Comparison of ENCODE assay signal across 9 cellular contexts in genomic region chrX:30865020-30865419, GRCh38. TPM values are rescaled to one million over a fixed set of nuclear protein-coding genes. Genes with fewer than 3 reads are reported as not detected.
A peak's percentile ranks its signal among the peaks of the same experiment; 100 is the strongest.
DNase-seq lines count a peak whose midpoint lies in the region; ATAC-seq and TF ChIP-seq lines count a peak whose summit lies in the region.
"Had no signal": no experiment of that assay in that cellular context is flagged by ENCODE, and none has a peak within 500 bp of the region (broad histone marks: within the 10 kb centered on the region; RNA-seq: fewer than 3 reads in every experiment).

No MANE protein-coding gene starts in this region.

- H3K27ac ChIP-seq in GM23338 (ENCODE audit: low read depth): no peak overlapping the region
- peak overlapping the region; percentile 24 for H3K27ac ChIP-seq in lower lobe of right lung

- no peaks in the 10 kb centered on the region for H3K9me2 ChIP-seq in GM23338 (ENCODE audit: insufficient read depth)

- H3K4me3 Mint-ChIP-seq in GM23338 (no peak overlapping the region), activated B cell treated with CpG ODN at 0.5 μM for 24 hours (no peak overlapping the region)

- H3K9me3 ChIP-seq in lower lobe of right lung: no peaks in the 10 kb centered on the region

- H3K9me3 Mint-ChIP-seq in GM23338: no peaks in the 10 kb centered on the region
- no peaks in the 10 kb centered on the region for H3K9me3 Mint-ChIP-seq in activated B cell treated with CpG ODN at 0.5 μM for 24 hours

- H3K79me2 ChIP-seq in GM23338 (replicated peaks; ENCODE audit: insufficient read depth): no peaks in the 10 kb centered on the region

- H3K4me2 ChIP-seq in GM23338: no peak overlapping the region

- no peaks in the 10 kb centered on the region for H3K4me1 ChIP-seq in GM23338 (ENCODE audit: insufficient read depth)
- no peaks in the 10 kb centered on the region for H3K4me1 ChIP-seq in lower lobe of right lung

- DNase-seq in ELF-1 (ENCODE audit: low read depth, low spot score): peak; percentile 42
- DNase-seq in GM23338 (ENCODE audit: low spot score): peak; percentile 72
- DNase-seq in activated B cell treated with CpG ODN at 0.5 μM for 24 hours: no peak
- no peak for DNase-seq in lower lobe of right lung
- DNase-seq in GF-D8 (lab: John Stamatoyannopoulos, UW): no peak
- DNase-seq in NCI-H774 (lab: John Stamatoyannopoulos, UW): no peak
- DNase-seq in SKM-1 (lab: John Stamatoyannopoulos, UW; ENCODE audit: unreplicated experiment): no peak
- DNase-seq in posterior vena cava (ENCODE audit: low spot score): no peak
- DNase-seq: NCI-H187 had no signal

- H3K36me3 Mint-ChIP-seq in GM23338 (ENCODE audit: low read depth): peaks cover 3% of the 10 kb centered on the region; the same call in 2 of the 3 replicates
- peaks cover 20% of the 10 kb centered on the region for H3K36me3 Mint-ChIP-seq in activated B cell treated with CpG ODN at 0.5 μM for 24 hours (ENCODE audit: low read depth)

- H3K4me3 ChIP-seq in GM23338 (no peak overlapping the region), lower lobe of right lung (no peak overlapping the region)

- H3F3A ChIP-seq in GM23338 (replicated peaks; ENCODE audit: low read depth): no peaks in the 10 kb centered on the region

- CTCF ChIA-PET in activated B cell treated with CpG ODN at 0.5 μM for 24 hours (lab: Charles Lee): interaction anchor here (1.2 to 3.3 kb wide), 2 partner anchors 128 to 130 kb away, joined by 4 to 11 read pairs; no protein-coding TSS in a partner anchor

- no peaks in the 10 kb centered on the region for H3K27me3 ChIP-seq in GM23338 (ENCODE audit: insufficient read depth)
- H3K27me3 ChIP-seq in lower lobe of right lung (ENCODE audit: low read depth): no peaks in the 10 kb centered on the region

- H3K27ac Mint-ChIP-seq in GM23338 (peak overlapping the region; percentile 88; the same call in 1 of the 2 replicates), activated B cell treated with CpG ODN at 0.5 μM for 24 hours (peak overlapping the region; percentile 63)

- peak; percentile 83 for ATAC-seq in GM23338
- no peak for ATAC-seq in activated B cell treated with CpG ODN at 0.5 μM for 24 hours (ENCODE audit: low read depth)
- ATAC-seq in lower lobe of right lung: peak; percentile 73 to 86

- TF ChIP-seq CTCF in GM23338 (conservative IDR thresholded peaks at IDR 0.05; ENCODE audit: low read depth in 2 of 2): peak; percentile 54
- TF ChIP-seq CTCF in activated B cell treated with CpG ODN at 0.5 μM for 24 hours (IDR thresholded peaks at IDR 0.05): no peak
- peak; percentile 12 for TF ChIP-seq CTCF in lower lobe of right lung (IDR thresholded peaks at IDR 0.05)

- H3K4me1 Mint-ChIP-seq in GM23338: peaks cover 3% of the 10 kb centered on the region; the same call in 1 of the 3 replicates
- peaks cover 18% of the 10 kb centered on the region for H3K4me1 Mint-ChIP-seq in activated B cell treated with CpG ODN at 0.5 μM for 24 hours

- intact Hi-C loops in activated B cell treated with CpG ODN at 0.5 μM for 24 hours (cut with micrococcal nuclease): loop anchor here (1.0 kb wide), 1 partner anchor 129 kb away; no protein-coding TSS in a partner anchor
- intact Hi-C loops in lower lobe of right lung (cut with DNase I): no loop called here
- intact Hi-C loops in posterior vena cava (cut with DNase I): no loop called here

- H3K27me3 Mint-ChIP-seq in GM23338 (ENCODE audit: insufficient read depth, low read depth, poor library complexity) (no peaks in the 10 kb centered on the region), activated B cell treated with CpG ODN at 0.5 μM for 24 hours (no peaks in the 10 kb centered on the region)

- no peak overlapping the region for H2AFZ ChIP-seq in GM23338

- no peaks in the 10 kb centered on the region for H3K36me3 ChIP-seq in GM23338 (ENCODE audit: insufficient read depth)
- H3K36me3 ChIP-seq in lower lobe of right lung: peaks cover 8% of the 10 kb centered on the region

- no peaks in the 10 kb centered on the region for H4K20me1 ChIP-seq in GM23338 (replicated peaks; ENCODE audit: insufficient read depth)

- POLR2A ChIA-PET in activated B cell treated with CpG ODN at 0.5 μM for 24 hours (lab: Charles Lee): interaction anchor here (1.0 kb wide), 1 partner anchor 25 kb away, joined by 4 read pairs; the partner anchor contains the start of gene TAB3

TF ChIP-seq in GM23338, 12 proteins besides CTCF, POLR2A, EP300 and RAD21 (continues in another document):
- TF ChIP-seq JUNB (IDR thresholded peaks at IDR 0.05; ENCODE audit: unreplicated experiment) (no peak), ZNF462 (CRISPR knock-in tag; IDR thresholded peaks at IDR 0.05) (no peak), ETS1 (IDR thresholded peaks at IDR 0.05) (no peak), CREB1 (CRISPR knock-in tag; IDR thresholded peaks at IDR 0.05; ENCODE audit: low read depth) (no peak)

RNA-seq across cellular contexts. Expression of gene TAB3, which starts 24.0 kb away (rescaled TPM):
- total RNA-seq in GM23338 (2014; rRNA removed; shearing (Covaris generic)): 9.1 and 21.7 TPM in 2 replicates
- polyA plus RNA-seq in GM23338 (2016; fragmentation: Nextera tagmentation; extraction: Ambion mirVana): 2.9 and 4.4 TPM in 2 replicates
- total RNA-seq in activated B cell treated with CpG ODN at 0.5 μM for 24 hours (21.7 and 23.9 TPM in 2 replicates), lower lobe of right lung (23.3 TPM), posterior vena cava (10 to 100 TPM; 16.1 to 18.2 TPM)

Comparison
In these comparisons a context has a peak if more than half of its experiments do, and no peak if none do; other contexts are left out.
1. DNase-seq: peak in ELF-1 (single experiment) and GM23338 (single experiment); none in activated B cell treated with CpG ODN at 0.5 μM for 24 hours (single experiment), lower lobe of right lung (single experiment), GF-D8 (single experiment), NCI-H774 (single experiment), SKM-1 (single experiment) and posterior vena cava (single experiment).